ENCODE assay signal across 8 cellular contexts in the genomic region with DNA sequence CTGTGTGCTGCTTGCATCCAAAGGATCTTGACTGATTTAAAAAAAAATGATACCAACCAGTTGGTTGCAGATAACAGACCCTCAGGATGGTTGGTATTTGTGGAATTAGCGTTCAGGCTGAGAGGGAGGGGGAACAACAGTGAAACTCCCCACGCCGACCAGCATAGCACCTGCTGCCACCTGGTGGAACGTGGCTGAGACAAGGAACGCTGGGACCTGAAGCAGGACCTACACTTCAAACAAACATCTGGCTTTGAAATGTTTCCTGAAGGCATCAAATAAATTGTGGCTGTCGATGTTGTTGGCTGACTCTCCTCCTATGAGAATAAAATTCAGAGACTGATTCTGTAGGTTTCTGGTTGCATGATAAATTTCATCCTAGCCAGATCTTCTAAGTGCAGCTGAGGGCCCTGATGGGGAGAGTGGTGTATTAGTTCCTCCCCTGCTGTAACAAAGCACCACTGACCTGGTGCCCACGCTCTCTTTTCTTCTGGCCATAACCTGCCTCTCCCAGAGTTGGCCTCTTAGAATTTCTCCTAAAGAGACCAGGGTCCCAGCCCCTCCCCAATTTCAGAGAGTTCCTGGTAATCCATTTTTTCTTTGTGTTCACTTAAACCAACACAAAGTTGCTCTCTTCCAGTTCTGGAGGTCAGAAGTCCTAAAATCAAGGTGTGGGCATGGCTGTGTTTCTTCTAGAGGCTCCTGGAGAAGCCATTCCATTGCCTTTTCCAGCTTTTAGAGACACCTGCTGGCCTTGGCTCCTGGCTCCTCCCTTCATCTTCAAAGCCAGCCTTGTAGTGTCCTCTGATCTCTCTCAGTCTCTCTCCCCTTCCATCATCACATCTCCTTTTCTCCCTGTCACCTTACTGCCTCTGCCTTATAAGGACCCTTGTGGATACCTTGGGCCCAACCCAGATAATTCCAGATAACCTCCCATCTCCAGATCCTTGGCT. TPM values are rescaled to one million over a fixed set of nuclear protein-coding genes. Genes with fewer than 3 reads are reported as not detected.
A peak's percentile ranks its signal among the peaks of the same experiment; 100 is the strongest.
DNase-seq lines count a peak whose midpoint lies in the region; ATAC-seq and TF ChIP-seq lines count a peak whose summit lies in the region.

No MANE protein-coding gene starts in this region.

- H3K4me1 Mint-ChIP-seq in glutamatergic neuron (ENCODE audit: low read depth, unreplicated experiment): peaks cover 2% of the 10 kb centered on the region

- TF ChIP-seq CTCF in A673 (conservative IDR thresholded peaks at IDR 0.05; ENCODE audit: low read depth, low read length) (peak; percentile 75), GM12873 (IDR thresholded peaks at IDR 0.05; ENCODE audit: insufficient read depth, low read depth, low read length, missing control alignments) (peak; percentile 88), glutamatergic neuron (IDR thresholded peaks at IDR 0.05; ENCODE audit: partially characterized antibody, unreplicated experiment) (no peak)

- peak; percentile 49 for DNase-seq in A673 (ENCODE audit: low spot score)
- peak; percentile 35 for DNase-seq in NT2/D1 (ENCODE audit: low read depth, low spot score)
- peak; percentile 23 for DNase-seq in activated effector memory CD4-positive, alpha-beta T cell treated with Interleukin-2 at 50 U/mL for 16 hours
- DNase-seq in glutamatergic neuron: peak; percentile 43
- peak; percentile 47 for DNase-seq in renal cortical epithelial cell (ENCODE audit: low read depth)

- BruUV-seq in A673 (replicated peaks; lab: Mats Ljungman, UMichigan): no TSS peak

- H3K4me1 ChIP-seq in A673 (ENCODE audit: insufficient read depth, low read length, poor library complexity, severe bottlenecking) (no peaks in the 10 kb centered on the region), NT2/D1 (ENCODE audit: insufficient read depth, insufficient read length) (no peaks in the 10 kb centered on the region)

- no peak overlapping the region for H3K9ac ChIP-seq in NT2/D1 (ENCODE audit: insufficient read length, low read depth)

- H3K36me3 ChIP-seq in A673 (ENCODE audit: insufficient read depth, low read length, poor library complexity, severe bottlenecking): no peaks in the 10 kb centered on the region
- no peaks in the 10 kb centered on the region for H3K36me3 ChIP-seq in NT2/D1 (ENCODE audit: insufficient read depth, insufficient read length, low read length)

- H3K4me3 ChIP-seq in A673 (ENCODE audit: low read depth, low read length, poor library complexity, severe bottlenecking): no peak overlapping the region
- H3K4me3 ChIP-seq in NT2/D1 (ENCODE audit: insufficient read length, low read depth): no peak overlapping the region

- H3K9me3 Mint-ChIP-seq in glutamatergic neuron (ENCODE audit: unreplicated experiment): peaks cover 5% of the 10 kb centered on the region

- H3K4me3 Mint-ChIP-seq in glutamatergic neuron (ENCODE audit: unreplicated experiment): no peak overlapping the region

- no peaks in the 10 kb centered on the region for H3K27me3 Mint-ChIP-seq in glutamatergic neuron (ENCODE audit: unreplicated experiment)

- intact Hi-C loops in A673 (cut with micrococcal nuclease; ENCODE audit: unreplicated experiment): loop anchor here (1.0 to 5.0 kb wide), 2 partner anchors 27 to 75 kb away; no protein-coding TSS in a partner anchor

- H3K36me3 Mint-ChIP-seq in glutamatergic neuron (ENCODE audit: unreplicated experiment): no peaks in the 10 kb centered on the region

- CTCF ChIA-PET in A673 (lab: Charles Lee): no interaction called here

- H3K27ac ChIP-seq in A673 (ENCODE audit: low read depth, low read length, poor library complexity, severe bottlenecking): no peak overlapping the region

- POLR2A ChIA-PET in A673 (lab: Charles Lee; ENCODE audit: low non-redundant PET): no interaction called here

- H3K27me3 ChIP-seq in A673 (replicated peaks; ENCODE audit: insufficient read depth, low read depth, low read length, poor library complexity) (no peaks in the 10 kb centered on the region), NT2/D1 (ENCODE audit: insufficient read depth, insufficient read length) (no peaks in the 10 kb centered on the region)

- ATAC-seq in HG03025 (IDR thresholded peaks at IDR 0.05; ENCODE audit: low FRiP score, unreplicated experiment): no peak
- ATAC-seq in HG03521 (IDR thresholded peaks at IDR 0.05; ENCODE audit: unreplicated experiment): no peak

- no peaks in the 10 kb centered on the region for H3K9me3 ChIP-seq in A673 (ENCODE audit: low read depth, low read length, poor library complexity, severe bottlenecking)
- H3K9me3 ChIP-seq in NT2/D1 (ENCODE audit: insufficient read depth, low read length): no peaks in the 10 kb centered on the region

- no peak overlapping the region for H3K27ac Mint-ChIP-seq in glutamatergic neuron (ENCODE audit: unreplicated experiment)

RNA-seq across cellular contexts. Expression of a gene that starts 17.3 kb away (rescaled TPM):
- total RNA-seq in A673 (2021) (37.9 and 45.1 TPM in 2 replicates), glutamatergic neuron (ENCODE audit: unreplicated experiment) (not detected), renal cortical epithelial cell (154 and 157 TPM in 2 replicates)

RNA-seq across cellular contexts. Expression of a gene that starts 20.5 kb away (rescaled TPM):
- total RNA-seq in A673 (2021) (1.6 and 4.2 TPM in 2 replicates), glutamatergic neuron (ENCODE audit: unreplicated experiment) (not detected), renal cortical epithelial cell (not detected in 2 replicates)

RNA-seq across cellular contexts. Expression of a gene that starts 30.9 kb away (rescaled TPM):
- total RNA-seq in A673 (2021): 0.30 and 0.87 TPM in 2 replicates
- not detected for total RNA-seq in glutamatergic neuron (ENCODE audit: unreplicated experiment)
- total RNA-seq in renal cortical epithelial cell: 155 and 247 TPM in 2 replicates

Comparison
In these comparisons a context has a peak if more than half of its experiments do, and no peak if none do; other contexts are left out.
1. RNA of a gene that starts 17.3 kb away (total RNA-seq): 154 to 157 TPM in renal cortical epithelial cell and 37.9 to 45.1 TPM in A673; not detected in glutamatergic neuron (single experiment); every median in the first group is over 10 times any median in the second.
2. RNA of a gene that starts 30.9 kb away (total RNA-seq): 155 to 247 TPM in renal cortical epithelial cell; 0.30 to 0.87 TPM in A673 and not detected in glutamatergic neuron (single experiment); every median in the first group is over 10 times any median in the second.
3. Peak in every context shown above with its lines, with median percentiles within 50 percentile points of each other: DNase-seq.